Comparison of ENCODE assay signal across 33 cellular contexts in genomic region chr3:63766261-63766660, GRCh38. TPM values are rescaled to one million over a fixed set of nuclear protein-coding genes. Genes with fewer than 3 reads are reported as not detected.
"Had no signal": no experiment of that assay in that cellular context is flagged by ENCODE, and none has a peak within 500 bp of the region (broad histone marks: within the 10 kb centered on the region; RNA-seq: fewer than 3 reads in every experiment).

No MANE protein-coding gene starts in this region.

- H3K36me3 ChIP-seq: stomach, suprapubic skin, thoracic aorta, thyroid gland, tibial artery, tibial nerve, transverse colon, upper lobe of left lung, upper lobe of right lung, uterus, vagina had no signal

- H3K9me3 ChIP-seq: stomach, suprapubic skin, testis, thoracic aorta, thyroid gland, tibial artery, tibial nerve, transverse colon, upper lobe of left lung, upper lobe of right lung, uterus, vagina had no signal

- DNase-seq: stimulated activated CD4-positive, alpha-beta T cell treated with anti-CD3 and anti-CD28 coated beads, Interleukin-2, amount 100 ng/mL, for 48 hours; stimulated activated CD4-positive, alpha-beta T cell treated with anti-CD3 and anti-CD28 coated beads, Interleukin-4, amount 100 ng/mL, for 1 hour; stimulated activated CD4-positive, alpha-beta T cell treated with anti-CD3 and anti-CD28 coated beads, Interleukin-4, amount 100 ng/mL, for 24 hours; stimulated activated CD4-positive, alpha-beta T cell treated with anti-CD3 and anti-CD28 coated beads, Interleukin-4, amount 100 ng/mL, for 4 hours; stimulated activated CD8-positive, alpha-beta memory T cell treated with anti-CD3 and anti-CD28 coated beads, Interleukin-4, amount 100 ng/mL, for 48 hours; stimulated activated naive B cell treated with anti-CD40 and anti-IgM and Interleukin-4, amounts not matched to agents 10 μg/mL and 1 μg/mL and 100 μg/mL, for 72 hours; stimulated activated naive CD4-positive, alpha-beta T cell; stimulated activated naive CD4-positive, alpha-beta T cell treated with Interleukin-2 at 50 U/mL for 16 hours; stimulated activated naive CD8-positive, alpha-beta T cell treated with anti-CD3 and anti-CD28 coated beads, Interleukin-15, amount 100 ng/mL, for 72 hours; stimulated activated naive CD8-positive, alpha-beta T cell treated with anti-CD3 and anti-CD28 coated beads, Interleukin-15, Interleukin-2, amounts not matched to agents 100 U/mL and 50 U/mL, for 24 hours; stomach; substantia nigra; testis; thyroid gland; tibial artery; transverse colon; trophoblast cell; upper lobe of left lung; upper lobe of right lung; uterus had no signal

- H3K4me1 Mint-ChIP-seq: stimulated activated effector memory CD8-positive, alpha-beta T cell treated with anti-CD3 and anti-CD28 coated beads, Interleukin-12 subunit alpha, Interleukin-12 subunit beta, amount 100 ng/mL, for 72 hours; stimulated activated memory B cell treated with anti-CD40 and anti-IgM and Interleukin-4, amounts not matched to agents 10 μg/mL and 1 μg/mL and 100 μg/mL, for 72 hours; stimulated activated naive B cell treated with anti-CD40 and anti-IgM and Interleukin-4, amounts not matched to agents 10 μg/mL and 1 μg/mL and 100 μg/mL, for 72 hours; stimulated activated naive CD8-positive, alpha-beta T cell treated with anti-CD3 and anti-CD28 coated beads, Interleukin-15, amount 100 ng/mL, for 72 hours had no signal

- H3K4me3 ChIP-seq: stomach, suprapubic skin, testis, thoracic aorta, thyroid gland, tibial artery, tibial nerve, transverse colon, upper lobe of left lung, upper lobe of right lung, uterus, vagina had no signal

- H3K36me3 Mint-ChIP-seq: stimulated activated effector memory CD8-positive, alpha-beta T cell treated with anti-CD3 and anti-CD28 coated beads, Interleukin-12 subunit alpha, Interleukin-12 subunit beta, amount 100 ng/mL, for 72 hours; stimulated activated memory B cell treated with anti-CD40 and anti-IgM and Interleukin-4, amounts not matched to agents 10 μg/mL and 1 μg/mL and 100 μg/mL, for 72 hours; stimulated activated naive B cell treated with anti-CD40 and anti-IgM and Interleukin-4, amounts not matched to agents 10 μg/mL and 1 μg/mL and 100 μg/mL, for 72 hours; type B pancreatic cell had no signal

- H3K27me3 ChIP-seq: stomach, suprapubic skin, testis, thyroid gland, tibial artery, tibial nerve, transverse colon, upper lobe of left lung, upper lobe of right lung, uterus, vagina had no signal

- ATAC-seq: stimulated activated effector memory CD8-positive, alpha-beta T cell treated with anti-CD3 and anti-CD28 coated beads, Interleukin-12 subunit alpha, Interleukin-12 subunit beta, amount 100 ng/mL, for 72 hours; stimulated activated memory B cell treated with anti-CD40 and anti-IgM and Interleukin-4, amounts not matched to agents 10 μg/mL and 1 μg/mL and 100 μg/mL, for 72 hours; stimulated activated naive B cell treated with anti-CD40 and anti-IgM and Interleukin-4, amounts not matched to agents 10 μg/mL and 1 μg/mL and 100 μg/mL, for 72 hours; stimulated activated naive CD8-positive, alpha-beta T cell treated with anti-CD3 and anti-CD28 coated beads, Interleukin-15, amount 100 ng/mL, for 72 hours; stimulated activated naive CD8-positive, alpha-beta T cell treated with anti-CD3 and anti-CD28 coated beads, Interleukin-15, Interleukin-2, amounts not matched to agents 100 U/mL and 50 U/mL, for 24 hours; upper lobe of right lung had no signal

- H3K27ac ChIP-seq: stomach, suprapubic skin, testis, thoracic aorta, thyroid gland, tibial artery, tibial nerve, transverse colon, upper lobe of left lung, upper lobe of right lung, uterus, vagina had no signal

- H3K4me3 Mint-ChIP-seq: stimulated activated effector memory CD8-positive, alpha-beta T cell treated with anti-CD3 and anti-CD28 coated beads, Interleukin-12 subunit alpha, Interleukin-12 subunit beta, amount 100 ng/mL, for 72 hours; stimulated activated memory B cell treated with anti-CD40 and anti-IgM and Interleukin-4, amounts not matched to agents 10 μg/mL and 1 μg/mL and 100 μg/mL, for 72 hours; stimulated activated naive B cell treated with anti-CD40 and anti-IgM and Interleukin-4, amounts not matched to agents 10 μg/mL and 1 μg/mL and 100 μg/mL, for 72 hours; stimulated activated naive CD8-positive, alpha-beta T cell treated with anti-CD3 and anti-CD28 coated beads, Interleukin-15, amount 100 ng/mL, for 72 hours; stimulated activated naive CD8-positive, alpha-beta T cell treated with anti-CD3 and anti-CD28 coated beads, Interleukin-15, Interleukin-2, amounts not matched to agents 100 ng/mL and 50 ng/mL, for 24 hours; type B pancreatic cell had no signal

- FAIRE-seq: urothelium cell line had no signal

- H3K9me3 Mint-ChIP-seq: stimulated activated effector memory CD8-positive, alpha-beta T cell treated with anti-CD3 and anti-CD28 coated beads, Interleukin-12 subunit alpha, Interleukin-12 subunit beta, amount 100 ng/mL, for 72 hours; stimulated activated naive CD8-positive, alpha-beta T cell treated with anti-CD3 and anti-CD28 coated beads, Interleukin-15, Interleukin-2, amounts not matched to agents 100 ng/mL and 50 ng/mL, for 24 hours; type B pancreatic cell had no signal

- H3K4me1 ChIP-seq: stomach, testis, thyroid gland, tibial artery, upper lobe of left lung, upper lobe of right lung, uterus, vagina had no signal

- H3K27ac Mint-ChIP-seq: stimulated activated effector memory CD8-positive, alpha-beta T cell treated with anti-CD3 and anti-CD28 coated beads, Interleukin-12 subunit alpha, Interleukin-12 subunit beta, amount 100 ng/mL, for 72 hours; stimulated activated memory B cell treated with anti-CD40 and anti-IgM and Interleukin-4, amounts not matched to agents 10 μg/mL and 1 μg/mL and 100 μg/mL, for 72 hours; stimulated activated naive B cell treated with anti-CD40 and anti-IgM and Interleukin-4, amounts not matched to agents 10 μg/mL and 1 μg/mL and 100 μg/mL, for 72 hours; stimulated activated naive CD8-positive, alpha-beta T cell treated with anti-CD3 and anti-CD28 coated beads, Interleukin-15, Interleukin-2, amounts not matched to agents 100 ng/mL and 50 ng/mL, for 24 hours; type B pancreatic cell had no signal

RNA-seq across cellular contexts. Expression of gene C3orf49, which starts 52.8 kb away (rescaled TPM):
- total RNA-seq: stomach, subcutaneous adipose tissue, suprapubic skin, temporal lobe, thoracic aorta, thyroid gland, tibial nerve, transverse colon, upper lobe of left lung, upper lobe of right lung, ureter, urinary bladder, uterus, vagina had no signal
- polyA plus RNA-seq: stomach, urinary bladder had no signal
